ENCODE assay signal across 14 cellular contexts in the genomic region with DNA sequence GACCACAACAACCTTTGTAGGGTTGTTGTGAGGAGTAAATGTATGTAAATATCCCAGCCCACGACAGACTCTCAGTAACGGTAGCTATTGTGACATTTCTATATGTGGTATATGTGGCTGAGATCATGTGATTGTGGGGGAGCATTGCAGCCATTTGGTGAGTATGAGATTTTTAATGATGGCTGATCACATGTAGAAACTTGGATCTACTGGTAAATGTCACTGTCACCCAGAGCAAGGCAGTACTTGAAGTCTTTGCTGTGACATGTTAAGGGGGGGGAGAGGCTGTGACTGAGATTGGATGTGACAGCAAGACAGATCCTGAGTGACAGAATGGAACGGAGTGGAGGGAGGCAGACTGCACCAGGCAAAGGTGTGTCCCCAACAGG. TPM values are rescaled to one million over a fixed set of nuclear protein-coding genes. Genes with fewer than 3 reads are reported as not detected.
DNase-seq lines count a peak whose midpoint lies in the region; ATAC-seq and TF ChIP-seq lines count a peak whose summit lies in the region.
"Had no signal": no experiment of that assay in that cellular context is flagged by ENCODE, and none has a peak within 500 bp of the region (broad histone marks: within the 10 kb centered on the region; RNA-seq: fewer than 3 reads in every experiment).

No MANE protein-coding gene starts in this region.

- H3K4me1 ChIP-seq in KMS-11 (ENCODE audit: low read depth, poor library complexity, severe bottlenecking) = peaks cover 23% of the 10 kb centered on the region
- H3K4me1 ChIP-seq: neural progenitor cell, uterus had no signal

- no peaks in the 10 kb centered on the region for H3K9me3 Mint-ChIP-seq in activated CD4-positive, alpha-beta T cell treated with anti-CD3 and anti-CD28 coated beads, Interleukin-2, amount 10 ng/mL, durations not matched to agents 24 days and 14 days
- no peaks in the 10 kb centered on the region for H3K9me3 Mint-ChIP-seq in activated CD4-positive, alpha-beta memory T cell treated with anti-CD3 and anti-CD28 coated beads, Interleukin-2, amount 10 ng/mL, durations not matched to agents 7 days and 5 days
- H3K9me3 Mint-ChIP-seq: neural progenitor cell had no signal

- H3K4me1 Mint-ChIP-seq in activated CD4-positive, alpha-beta T cell treated with anti-CD3 and anti-CD28 coated beads, Interleukin-2, amount 10 ng/mL, durations not matched to agents 24 days and 14 days = peaks cover 29% of the 10 kb centered on the region
- peaks cover 35% of the 10 kb centered on the region for H3K4me1 Mint-ChIP-seq in activated CD4-positive, alpha-beta memory T cell treated with anti-CD3 and anti-CD28 coated beads, Interleukin-2, amount 10 ng/mL, durations not matched to agents 7 days and 5 days

- H3K36me3 ChIP-seq in KMS-11 (ENCODE audit: insufficient read depth) = no peaks in the 10 kb centered on the region
- H3K36me3 ChIP-seq: neural progenitor cell, uterus had no signal

- peak; percentile 66 for DNase-seq in activated CD4-positive, alpha-beta T cell treated with anti-CD3 and anti-CD28 coated beads, Interleukin-2, amount 10 ng/mL, durations not matched to agents 24 days and 14 days
- no peak for DNase-seq in activated CD4-positive, alpha-beta T cell treated with anti-CD3 and anti-CD28 coated beads for 1 hour
- DNase-seq in activated CD4-positive, alpha-beta memory T cell treated with anti-CD3 and anti-CD28 coated beads, Interleukin-2, amount 10 ng/mL, durations not matched to agents 7 days and 5 days = no peak
- no peak for DNase-seq in DMS53 treated with DMSO at 0.1 percent for 48 hours (lab: John Stamatoyannopoulos, UW; ENCODE audit: unreplicated experiment)
- DNase-seq: ACHN; activated CD4-positive, alpha-beta T cell treated with anti-CD3 and anti-CD28 coated beads, Interleukin-2, amount 50 U/mL, for 48 hours; NCI-H526; uterus had no signal

- peak overlapping the region; percentile 40 for H3K4me3 Mint-ChIP-seq in activated CD4-positive, alpha-beta T cell treated with anti-CD3 and anti-CD28 coated beads, Interleukin-2, amount 10 ng/mL, durations not matched to agents 24 days and 14 days
- no peak overlapping the region for H3K4me3 Mint-ChIP-seq in activated CD4-positive, alpha-beta memory T cell treated with anti-CD3 and anti-CD28 coated beads, Interleukin-2, amount 10 ng/mL, durations not matched to agents 7 days and 5 days
- H3K4me3 Mint-ChIP-seq: neural progenitor cell had no signal

- peak overlapping the region; percentile 66 for H3K27ac Mint-ChIP-seq in activated CD4-positive, alpha-beta T cell treated with anti-CD3 and anti-CD28 coated beads, Interleukin-2, amount 10 ng/mL, durations not matched to agents 24 days and 14 days
- H3K27ac Mint-ChIP-seq in activated CD4-positive, alpha-beta memory T cell treated with anti-CD3 and anti-CD28 coated beads, Interleukin-2, amount 10 ng/mL, durations not matched to agents 7 days and 5 days = peak overlapping the region; percentile 38
- H3K27ac Mint-ChIP-seq: neural progenitor cell had no signal

- no peaks in the 10 kb centered on the region for H4K20me1 ChIP-seq in KMS-11 (ENCODE audit: insufficient read depth)

- H3K79me2 ChIP-seq in KMS-11 (ENCODE audit: insufficient read depth, low read depth) = no peaks in the 10 kb centered on the region

- POLR2A ChIA-PET in activated CD4-positive, alpha-beta memory T cell treated with anti-CD3 and anti-CD28 coated beads, Interleukin-2, amount 10 ng/mL, durations not matched to agents 7 days and 5 days (lab: Charles Lee) = interaction anchor here (1.3 to 3.4 kb wide), 8 partner anchors 8 to 67 kb away, joined by 4 to 22 read pairs (median 6); a partner anchor contains a TSS

- CTCF ChIA-PET in activated CD4-positive, alpha-beta memory T cell treated with anti-CD3 and anti-CD28 coated beads, Interleukin-2, amount 10 ng/mL, durations not matched to agents 7 days and 5 days (lab: Charles Lee) = interaction anchor here (0.8 to 3.1 kb wide), 7 partner anchors 8 to 139 kb away, joined by 3 to 17 read pairs (median 7); a partner anchor contains a TSS

- H3K27ac ChIP-seq in KMS-11 (no peak overlapping the region), skin epidermis (peak overlapping the region in 12 of 21 experiments; percentile 20 to 84 (median 49))
- H3K27ac ChIP-seq: neural progenitor cell, uterus had no signal

- no peaks in the 10 kb centered on the region for H3K27me3 ChIP-seq in KMS-11 (ENCODE audit: insufficient read depth, low read depth)
- H3K27me3 ChIP-seq: neural progenitor cell, uterus had no signal

- TF ChIP-seq CTCF in KMS-11 (conservative IDR thresholded peaks at IDR 0.05; ENCODE audit: low read depth, low read length) = no peak

- peaks cover 5% of the 10 kb centered on the region for H3K27me3 Mint-ChIP-seq in activated CD4-positive, alpha-beta T cell treated with anti-CD3 and anti-CD28 coated beads, Interleukin-2, amount 10 ng/mL, durations not matched to agents 24 days and 14 days
- peaks cover 3% of the 10 kb centered on the region for H3K27me3 Mint-ChIP-seq in activated CD4-positive, alpha-beta memory T cell treated with anti-CD3 and anti-CD28 coated beads, Interleukin-2, amount 10 ng/mL, durations not matched to agents 7 days and 5 days

- no peak overlapping the region for H3K4me3 ChIP-seq in KMS-11 (IDR thresholded peaks at IDR 0.05; ENCODE audit: insufficient read depth, low read depth, low read length)
- H3K4me3 ChIP-seq in skin epidermis = no peak overlapping the region
- H3K4me3 ChIP-seq: neural progenitor cell, uterus had no signal

- peaks cover 10% of the 10 kb centered on the region for H3K36me3 Mint-ChIP-seq in activated CD4-positive, alpha-beta T cell treated with anti-CD3 and anti-CD28 coated beads, Interleukin-2, amount 10 ng/mL, durations not matched to agents 24 days and 14 days (ENCODE audit: low read depth)
- peaks cover 25% of the 10 kb centered on the region for H3K36me3 Mint-ChIP-seq in activated CD4-positive, alpha-beta memory T cell treated with anti-CD3 and anti-CD28 coated beads, Interleukin-2, amount 10 ng/mL, durations not matched to agents 7 days and 5 days (ENCODE audit: low read depth)

- intact Hi-C loops in activated CD4-positive, alpha-beta T cell treated with anti-CD3 and anti-CD28 coated beads, Interleukin-2, amount 10 ng/mL, durations not matched to agents 24 days and 14 days (cut with micrococcal nuclease) = loop anchor here (1.0 kb wide), 1 partner anchor 19 kb away; no protein-coding TSS in a partner anchor

- H3K9ac ChIP-seq in KMS-11 = no peak overlapping the region
- H3K9ac ChIP-seq: neural progenitor cell had no signal

- ATAC-seq in GM18858 (IDR thresholded peaks at IDR 0.05; ENCODE audit: unreplicated experiment) = no peak
- ATAC-seq in HG02623 (IDR thresholded peaks at IDR 0.05; ENCODE audit: unreplicated experiment) = no peak

- H2AFZ ChIP-seq in KMS-11 (ENCODE audit: low read depth) = peak overlapping the region; percentile 5
- H2AFZ ChIP-seq: neural progenitor cell had no signal

- H3K4me2 ChIP-seq in KMS-11 = peak overlapping the region; percentile 6; the same call in 1 of the 2 replicates
- H3K4me2 ChIP-seq: neural progenitor cell had no signal

RNA-seq across cellular contexts. Expression of a gene that starts 23.9 kb away (rescaled TPM):
- 29.7 and 29.8 TPM in 2 replicates for total RNA-seq in activated CD4-positive, alpha-beta T cell treated with anti-CD3 and anti-CD28 coated beads, Interleukin-2, amount 10 ng/mL, durations not matched to agents 24 days and 14 days
- 10 to 100 TPM; 49.5 to 52.1 TPM for total RNA-seq in activated CD4-positive, alpha-beta memory T cell treated with anti-CD3 and anti-CD28 coated beads, Interleukin-2, amount 10 ng/mL, durations not matched to agents 7 days and 5 days

RNA-seq across cellular contexts. Expression of a gene that starts 47.9 kb away (rescaled TPM):
- total RNA-seq in activated CD4-positive, alpha-beta T cell treated with anti-CD3 and anti-CD28 coated beads, Interleukin-2, amount 10 ng/mL, durations not matched to agents 24 days and 14 days = 10.5 and 11.2 TPM in 2 replicates
- 10 to 100 TPM; 18.4 to 19.7 TPM for total RNA-seq in activated CD4-positive, alpha-beta memory T cell treated with anti-CD3 and anti-CD28 coated beads, Interleukin-2, amount 10 ng/mL, durations not matched to agents 7 days and 5 days

RNA-seq across cellular contexts. Expression of a gene that starts 55.0 kb away (rescaled TPM):
- total RNA-seq in activated CD4-positive, alpha-beta T cell treated with anti-CD3 and anti-CD28 coated beads, Interleukin-2, amount 10 ng/mL, durations not matched to agents 24 days and 14 days = 4.6 and 5.4 TPM in 2 replicates
- total RNA-seq in activated CD4-positive, alpha-beta memory T cell treated with anti-CD3 and anti-CD28 coated beads, Interleukin-2, amount 10 ng/mL, durations not matched to agents 7 days and 5 days = under 1 TPM in 1 of 2 experiments, not detected in 1; 0.38 TPM
- total RNA-seq: HT1080, uterus had no signal
